1 cellular context compared by ENCODE assay signal in genomic region chr11:19931141-19931767, GRCh38.
A peak's percentile ranks its signal among the peaks of the same experiment; 100 is the strongest.
TF ChIP-seq lines count a peak whose summit lies in the region.

No MANE protein-coding gene starts in this region.

TF ChIP-seq in SK-N-SH, 30 proteins besides CTCF, POLR2A, EP300 and RAD21 (continued from another document):
- TF ChIP-seq PBX3 (IDR thresholded peaks at IDR 0.05), result peak; percentile 75
- TF ChIP-seq FOXJ3 (CRISPR knock-in tag; IDR thresholded peaks at IDR 0.05), result 0 out of 2 replicates have a peak, but pooled peaks have one; percentile 39
- no peak for TF ChIP-seq TEAD4 (IDR thresholded peaks at IDR 0.05; ENCODE audit: borderline replicate concordance, insufficient read depth)
- no peak for TF ChIP-seq MEF2A (IDR thresholded peaks at IDR 0.05; ENCODE audit: borderline replicate concordance, low read depth)
- peak; percentile 95 for TF ChIP-seq FOXM1 (IDR thresholded peaks at IDR 0.05; ENCODE audit: low read depth)
- no peak for TF ChIP-seq ZBTB33 (IDR thresholded peaks at IDR 0.05; ENCODE audit: borderline replicate concordance, low read depth)
- TF ChIP-seq GATA2 (CRISPR knock-in tag; IDR thresholded peaks at IDR 0.05), result no peak
- peak; percentile 39; the same call in 1 of the 2 replicates for TF ChIP-seq TAF1 (IDR thresholded peaks at IDR 0.05; ENCODE audit: borderline replicate concordance, low read depth, low read length)
- TF ChIP-seq EZH2phosphoT487 (IDR thresholded peaks at IDR 0.05; ENCODE audit: borderline replicate concordance, low read depth), result no peak
- TF ChIP-seq MXI1 (IDR thresholded peaks at IDR 0.05; ENCODE audit: low read depth, low read length), result peak; percentile 24; the same call in 1 of the 2 replicates
- TF ChIP-seq POLR2AphosphoS5 (IDR thresholded peaks at IDR 0.05; ENCODE audit: low read depth, low read length), result peak; percentile 46; the same call in 1 of the 2 replicates
- TF ChIP-seq TCF12 (IDR thresholded peaks at IDR 0.05), result peak; percentile 93
